ENCODE assay signal across 25 cellular contexts in genomic region chr12:132209654-132210222, GRCh38.
"Had no signal": no experiment of that assay in that cellular context is flagged by ENCODE, and none has a peak within 500 bp of the region (broad histone marks: within the 10 kb centered on the region; RNA-seq: fewer than 3 reads in every experiment).

No MANE protein-coding gene starts in this region.

- H3K27me3 ChIP-seq: testis had no signal

- H3K27ac ChIP-seq: coronary artery, esophagus muscularis mucosa, foreskin keratinocyte, gastroesophageal sphincter, left lung, parathyroid adenoma, sigmoid colon, testis, tibial artery had no signal

- H3K4me1 ChIP-seq: foreskin keratinocyte had no signal

- FAIRE-seq: endothelial cell of umbilical vein had no signal

- H3K9ac ChIP-seq: parathyroid adenoma had no signal

- H3K4me3 ChIP-seq: coronary artery, esophagus muscularis mucosa, gastroesophageal sphincter, left lung, mucosa of descending colon, sigmoid colon, testis, tibial artery had no signal

- H2AFZ ChIP-seq: parathyroid adenoma had no signal

- H3K9me3 ChIP-seq: mucosa of descending colon, testis had no signal

- DNase-seq: dermis blood vessel endothelial cell; effector memory CD4-positive, alpha-beta T cell; foreskin keratinocyte; hypothalamus; immature natural killer cell; islet precursor cell; mesenchymal stem cell; mucosa of descending colon; naive B cell; sigmoid colon; stimulated activated CD4-positive, alpha-beta T cell treated with anti-CD3 and anti-CD28 coated beads, Interleukin-2, amount 100 ng/mL, for 24 hours; stimulated activated CD4-positive, alpha-beta T cell treated with anti-CD3 and anti-CD28 coated beads, Interleukin-4, amount 100 ng/mL, for 4 hours; stimulated activated naive CD8-positive, alpha-beta T cell treated with anti-CD3 and anti-CD28 coated beads, Interleukin-15, Interleukin-2, amounts not matched to agents 100 U/mL and 50 U/mL, for 24 hours; substantia nigra; testis had no signal

- ATAC-seq: foreskin keratinocyte; gastroesophageal sphincter; left lung; mucosa of descending colon; natural killer cell treated with Interleukin-12 subunit alpha and Interleukin-12 subunit beta and Interleukin-15 and Interleukin-18, amount 100 ng/mL, for 72 hours; right cardiac atrium; stimulated activated memory B cell treated with anti-CD40 and anti-IgM and Interleukin-4, amounts not matched to agents 10 μg/mL and 1 μg/mL and 100 μg/mL, for 72 hours; stimulated activated naive CD8-positive, alpha-beta T cell treated with anti-CD3 and anti-CD28 coated beads, Interleukin-15, Interleukin-2, amounts not matched to agents 100 U/mL and 50 U/mL, for 24 hours had no signal

- H3K79me2 ChIP-seq: parathyroid adenoma had no signal

- H3K36me3 ChIP-seq: esophagus muscularis mucosa, gastroesophageal sphincter, left lung, sigmoid colon, tibial artery had no signal
